16 cellular contexts compared by ENCODE assay signal in genomic region chr16:9212621-9213020, GRCh38.
A peak's percentile ranks its signal among the peaks of the same experiment; 100 is the strongest.
DNase-seq lines count a peak whose midpoint lies in the region; ATAC-seq and TF ChIP-seq lines count a peak whose summit lies in the region.
"Had no signal": no experiment of that assay in that cellular context is flagged by ENCODE, and none has a peak within 500 bp of the region (broad histone marks: within the 10 kb centered on the region; RNA-seq: fewer than 3 reads in every experiment).

No MANE protein-coding gene starts in this region.

- POLR2A ChIA-PET in PC-3 (lab: Charles Lee; ENCODE audit: unreplicated experiment) = no interaction called here
- POLR2A ChIA-PET in activated CD4-positive, alpha-beta T cell treated with anti-CD3 and anti-CD28 coated beads for 36 hours (lab: Charles Lee) = no interaction called here

- DNase-seq in COLO668 (lab: John Stamatoyannopoulos, UW; ENCODE audit: unreplicated experiment) (peak; percentile 24), Daoy (ENCODE audit: low read depth) (peak; percentile 4), PC-3 (peak; percentile 3), neuronal stem cell (ENCODE audit: low spot score) (no peak)
- no peak for DNase-seq in activated CD4-positive, alpha-beta T cell treated with anti-CD3 and anti-CD28 coated beads, Interleukin-2, amount 50 U/mL, for 48 hours
- DNase-seq in activated CD4-positive, alpha-beta T cell treated with anti-CD3 and anti-CD28 coated beads for 36 hours = no peak
- DNase-seq: ACHN; BE2C; C1 segment of cervical spinal cord; CD4-positive, CD25-positive, alpha-beta regulatory T cell; DMS153; DMS79; GF-D8; GOT3; H7 had no signal

- H3K9me3 ChIP-seq in PC-3 (ENCODE audit: low read length) (no peaks in the 10 kb centered on the region), neuronal stem cell (replicated peaks in 1 of 2; ENCODE audit: control insufficient read depth in 2 of 2, insufficient read depth in 1 of 2, low read depth in 1 of 2, low read length in 2 of 2) (no peaks in the 10 kb centered on the region)
- H3K9me3 ChIP-seq: BE2C had no signal

- H3K27me3 ChIP-seq in PC-3 (ENCODE audit: low read length) (peaks cover 56% of the 10 kb centered on the region), neuronal stem cell (ENCODE audit: control insufficient read depth in 3 of 3, insufficient read depth in 3 of 3, low read depth in 1 of 3, low read length in 3 of 3) (peaks cover 0 to 9% (median 0%) of the 10 kb centered on the region in 3 experiments)
- H3K27me3 ChIP-seq: BE2C had no signal

- no peak overlapping the region for H2AK5ac ChIP-seq in neuronal stem cell (ENCODE audit: low read depth, low read length)

- no peak for TF ChIP-seq CTCF in PC-3 (conservative IDR thresholded peaks at IDR 0.05; ENCODE audit: low read depth, low read length)

- H3K27ac ChIP-seq in PC-3 (ENCODE audit: low read length) = no peak overlapping the region
- no peak overlapping the region for H3K27ac ChIP-seq in neuronal stem cell (replicated peaks; ENCODE audit: low read length)

- H3K18ac ChIP-seq in neuronal stem cell (ENCODE audit: low read length) = peak overlapping the region; percentile 44

- H4K8ac ChIP-seq in neuronal stem cell (ENCODE audit: low read depth, low read length) = no peak overlapping the region

- intact Hi-C loops in PC-3 (cut with micrococcal nuclease) = no loop called here
- intact Hi-C loops in activated CD4-positive, alpha-beta T cell treated with anti-CD3 and anti-CD28 coated beads for 36 hours (cut with DNase I, micrococcal nuclease) = no loop called here

- no peaks in the 10 kb centered on the region for H3K4me1 Mint-ChIP-seq in activated CD4-positive, alpha-beta T cell treated with anti-CD3 and anti-CD28 coated beads for 36 hours
- H3K4me1 Mint-ChIP-seq: CD4-positive, CD25-positive, alpha-beta regulatory T cell had no signal

- H4K91ac ChIP-seq in neuronal stem cell (ENCODE audit: low read depth, low read length, poor library complexity) = no peak overlapping the region

- no peaks in the 10 kb centered on the region for H4K20me1 ChIP-seq in PC-3 (ENCODE audit: low read length)

- H3K79me2 ChIP-seq in PC-3 (ENCODE audit: low read length) = no peaks in the 10 kb centered on the region

- no peak overlapping the region for H3K4me3 Mint-ChIP-seq in activated CD4-positive, alpha-beta T cell treated with anti-CD3 and anti-CD28 coated beads for 36 hours
- H3K4me3 Mint-ChIP-seq: CD4-positive, CD25-positive, alpha-beta regulatory T cell had no signal

- H2BK15ac ChIP-seq in neuronal stem cell (ENCODE audit: low read length) = no peak overlapping the region

- CTCF ChIA-PET in PC-3 (lab: Charles Lee) = no interaction called here
- CTCF ChIA-PET in activated CD4-positive, alpha-beta T cell treated with anti-CD3 and anti-CD28 coated beads for 36 hours (lab: Charles Lee) = no interaction called here

- H3K27me3 Mint-ChIP-seq in activated CD4-positive, alpha-beta T cell treated with anti-CD3 and anti-CD28 coated beads for 36 hours = peaks cover 4% of the 10 kb centered on the region

- no peak overlapping the region for H3K23ac ChIP-seq in neuronal stem cell (ENCODE audit: low read depth, low read length, poor library complexity)

- H2BK5ac ChIP-seq in neuronal stem cell (ENCODE audit: low read length) = no peak overlapping the region

- no peak overlapping the region for H3K4ac ChIP-seq in neuronal stem cell (ENCODE audit: low read length)

- H3K4me1 ChIP-seq in PC-3 (ENCODE audit: insufficient read depth, low read length) (no peaks in the 10 kb centered on the region), neuronal stem cell (ENCODE audit: control insufficient read depth in 2 of 2, insufficient read depth in 1 of 2, low read depth in 1 of 2, low read length in 2 of 2) (no peaks in the 10 kb centered on the region)
- H3K4me1 ChIP-seq: BE2C had no signal

- no peaks in the 10 kb centered on the region for H3K79me1 ChIP-seq in neuronal stem cell (ENCODE audit: low read depth, low read length)

- no TSS peak for BruUV-seq in PC-3 (replicated peaks; lab: Mats Ljungman, UMichigan)

- no peak overlapping the region for H3K27ac Mint-ChIP-seq in activated CD4-positive, alpha-beta T cell treated with anti-CD3 and anti-CD28 coated beads for 36 hours
- H3K27ac Mint-ChIP-seq: CD4-positive, CD25-positive, alpha-beta regulatory T cell; IgD-negative memory B cell had no signal

- H3K36me3 ChIP-seq in PC-3 (ENCODE audit: low read depth, low read length) = no peaks in the 10 kb centered on the region
- H3K36me3 ChIP-seq in neuronal stem cell (replicated peaks in 1 of 2; ENCODE audit: control insufficient read depth in 2 of 2, insufficient read depth in 2 of 2, low read length in 2 of 2) = no peaks in the 10 kb centered on the region
- H3K36me3 ChIP-seq: BE2C had no signal

- H3F3A ChIP-seq in PC-3 (ENCODE audit: low read length, unreplicated experiment) = no peaks in the 10 kb centered on the region

- no peaks in the 10 kb centered on the region for H3K9me3 Mint-ChIP-seq in activated CD4-positive, alpha-beta T cell treated with anti-CD3 and anti-CD28 coated beads for 36 hours (ENCODE audit: low read depth)
- H3K9me3 Mint-ChIP-seq: CD4-positive, CD25-positive, alpha-beta regulatory T cell had no signal

- H3K9ac ChIP-seq in PC-3 (ENCODE audit: low read length) = no peak overlapping the region
- H3K9ac ChIP-seq in neuronal stem cell (ENCODE audit: low read depth, low read length, poor library complexity) = no peak overlapping the region

- H2BK120ac ChIP-seq in neuronal stem cell (ENCODE audit: low read depth, low read length) = no peak overlapping the region

- H2AFZ ChIP-seq in PC-3 (ENCODE audit: low read length) (no peak overlapping the region), neuronal stem cell (ENCODE audit: low read length) (no peak overlapping the region)

- no peaks in the 10 kb centered on the region for H3K9me2 ChIP-seq in PC-3 (replicated peaks; ENCODE audit: low read length)

- 100% methylated on average over 1 of the region's 5 CpGs; no CpG with 5 or more reads in 1 of the 2 donors for WGBS in neuronal stem cell (ENCODE audit: extremely low coverage in 2 of 2, insufficient read length in 2 of 2, insufficient replicate concordance in 1 of 2), 2 donors

- no peak overlapping the region for H3K4me3 ChIP-seq in PC-3 (ENCODE audit: low read length)
- H3K4me3 ChIP-seq in neuronal stem cell (ENCODE audit: low read length in 2 of 2) = no peak overlapping the region

- H3K4me2 ChIP-seq in PC-3 (ENCODE audit: low read length) (no peak overlapping the region), neuronal stem cell (ENCODE audit: insufficient read depth, low read length, poor library complexity, severe bottlenecking) (no peak overlapping the region)

- no peak overlapping the region for H3K14ac ChIP-seq in neuronal stem cell (ENCODE audit: low read length)

- ATAC-seq in PC-3 = no peak
- no peak for ATAC-seq in activated CD4-positive, alpha-beta T cell treated with anti-CD3 and anti-CD28 coated beads for 36 hours

- H2BK12ac ChIP-seq in neuronal stem cell (ENCODE audit: low read length) = no peak overlapping the region

- H3K36me3 Mint-ChIP-seq in activated CD4-positive, alpha-beta T cell treated with anti-CD3 and anti-CD28 coated beads for 36 hours (ENCODE audit: low read depth) = no peaks in the 10 kb centered on the region
- H3K36me3 Mint-ChIP-seq: CD4-positive, CD25-positive, alpha-beta regulatory T cell had no signal

Comparison
In these comparisons a context has a peak if more than half of its experiments do, and no peak if none do; other contexts are left out.
1. DNase-seq: peak in COLO668 (single experiment), Daoy (single experiment) and PC-3 (single experiment); none in neuronal stem cell (single experiment), activated CD4-positive, alpha-beta T cell treated with anti-CD3 and anti-CD28 coated beads, Interleukin-2, amount 50 U/mL, for 48 hours (0 of 2) and activated CD4-positive, alpha-beta T cell treated with anti-CD3 and anti-CD28 coated beads for 36 hours (single experiment).